ENCODE assay signal across 8 cellular contexts in the genomic region with DNA sequence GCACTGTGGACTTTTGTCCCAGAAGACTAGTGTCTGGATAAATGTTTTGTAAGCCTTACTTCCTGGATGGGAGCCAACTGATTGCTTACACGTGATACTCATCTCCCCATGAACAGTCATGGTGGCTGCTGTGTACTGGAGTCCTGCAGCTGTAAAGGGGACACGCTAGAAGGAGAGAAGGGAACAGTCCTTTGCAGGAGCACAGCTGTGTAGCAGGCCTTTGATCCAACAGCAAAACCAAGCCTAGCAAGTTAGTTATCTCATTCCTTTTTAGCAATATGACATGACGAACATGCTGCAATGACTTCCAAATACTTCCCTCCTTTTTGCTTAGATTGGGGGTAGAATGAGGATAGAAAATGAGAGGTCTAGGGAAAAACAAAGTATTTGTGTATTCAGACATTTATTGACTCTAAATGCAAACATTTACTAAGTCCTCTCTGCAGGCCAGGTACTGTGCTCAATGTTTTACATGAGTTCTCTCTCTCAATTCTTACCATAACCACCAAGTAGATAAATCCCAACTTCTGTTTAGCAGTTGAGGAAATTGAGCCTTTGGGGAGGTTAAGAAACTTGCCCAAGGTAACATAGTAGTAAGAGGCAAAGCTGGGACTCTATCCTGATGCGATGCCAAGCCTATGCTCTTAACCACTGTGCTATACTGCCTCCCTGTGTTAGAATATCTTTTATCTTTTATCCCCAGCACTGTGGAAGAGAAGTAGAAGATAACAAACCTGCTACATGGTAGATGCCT. TPM values are rescaled to one million over a fixed set of nuclear protein-coding genes. Genes with fewer than 3 reads are reported as not detected.
DNase-seq lines count a peak whose midpoint lies in the region; ATAC-seq and TF ChIP-seq lines count a peak whose summit lies in the region.

No MANE protein-coding gene starts in this region.

- H3K27me3 ChIP-seq in ACC112 (ENCODE audit: insufficient read depth, low read length) (no peaks in the 10 kb centered on the region), heart left ventricle (no peaks in the 10 kb centered on the region), spleen (replicated peaks in 1 of 7) (peaks cover 0 to 7% (median 0%) of the 10 kb centered on the region in 7 donors)

- H3K4me1 ChIP-seq in ACC112 (ENCODE audit: control insufficient read depth, insufficient read depth, low read length, unreplicated experiment) (peaks cover 29% of the 10 kb centered on the region), heart left ventricle (peaks cover 0 to 37% (median 23%) of the 10 kb centered on the region in 12 donors), spleen (peaks cover 0 to 37% (median 18%) of the 10 kb centered on the region in 6 donors)

- TF ChIP-seq POLR2A in heart left ventricle (IDR thresholded peaks at IDR 0.05), result no peak
- no peak for TF ChIP-seq POLR2A in spleen (IDR thresholded peaks at IDR 0.05)

- whole genome bisulfite sequencing in heart left ventricle, 4 donors, result 44 to 53% (median 50%) methylated on average over 4 of the region's 4 CpGs
- WGBS in spleen, 5 donors, result 41 to 61% (median 46%) methylated on average over 4 of the region's 4 CpGs

- H3K4me3 ChIP-seq in ACC112 (ENCODE audit: low read depth, low read length), result no peak overlapping the region
- H3K4me3 ChIP-seq in GM12865 (ENCODE audit: low read depth, low read length), result no peak overlapping the region
- no peak overlapping the region for H3K4me3 ChIP-seq in heart left ventricle
- H3K4me3 ChIP-seq in spleen, result no peak overlapping the region

- H3K9me3 ChIP-seq in heart left ventricle (no peaks in the 10 kb centered on the region), spleen (peaks cover 0 to 4% (median 0%) of the 10 kb centered on the region in 8 donors)

- TF ChIP-seq CTCF in GM12865 (IDR thresholded peaks at IDR 0.05; ENCODE audit: insufficient read depth, low read depth, low read length, missing control alignments) (peak; percentile 19), VCaP (conservative IDR thresholded peaks at IDR 0.05) (peak; percentile 65), heart left ventricle (IDR thresholded peaks at IDR 0.05) (peak in 10 of 12 donors; percentile 22 to 59 (median 38)), spleen (IDR thresholded peaks at IDR 0.05 in 8 of 11, conservative IDR thresholded peaks at IDR 0.05 in 3 of 11) (peak in 6 of 11 experiments; percentile 9 to 43 (median 26))

- H3K27ac ChIP-seq in ACC112 (ENCODE audit: low read depth, low read length) (0 out of 2 replicates have a peak overlapping the region, but pooled peaks have one; percentile 4), VCaP (peak overlapping the region; percentile 82), heart left ventricle (peak overlapping the region in 11 of 12 donors; percentile 30 to 75 (median 56)), spleen (peak overlapping the region in 4 of 8 donors; percentile 50 to 66 (median 55))

- ATAC-seq in heart left ventricle, result peak; percentile 71 to 86 (median 80)

- H3K36me3 ChIP-seq in ACC112 (ENCODE audit: insufficient read depth, low read length), result no peaks in the 10 kb centered on the region
- no peaks in the 10 kb centered on the region for H3K36me3 ChIP-seq in heart left ventricle
- no peaks in the 10 kb centered on the region for H3K36me3 ChIP-seq in spleen

- H2AFZ ChIP-seq in ACC112 (ENCODE audit: low read length, unreplicated experiment), result peak overlapping the region; percentile 70

- no peaks in the 10 kb centered on the region for H3K79me2 ChIP-seq in ACC112 (ENCODE audit: control insufficient read depth, insufficient read depth, low read length, unreplicated experiment)

- intact Hi-C loops in heart left ventricle (cut with DNase I), result loop anchor here in 9 of 10 donors (2.0 to 10.0 kb wide), 6 partner anchors 116 to 254 kb away; partner anchors contain the start of gene RAPH1 (in 1 of the 9)
- intact Hi-C loops in spleen (cut with DNase I; ENCODE audit: low total_unique reads), result no loop called here

- DNase-seq in GM12865 (ENCODE audit: low read depth) (peak; percentile 51), NCI-H128 (lab: John Stamatoyannopoulos, UW; ENCODE audit: unreplicated experiment) (peak; percentile 1), heart left ventricle (peak in 1 of 5 donors; percentile 23), spleen (no peak)
- no peak for DNase-seq in NK-92 treated with Interleukin-12 subunit alpha and Interleukin-12 subunit beta, amount 100 ng/mL, for 24 hours (lab: John Stamatoyannopoulos, UW)
- DNase-seq in stimulated activated CD4-positive, alpha-beta T cell treated with anti-CD3 and anti-CD28 coated beads, Interleukin-2, amount 100 ng/mL, for 48 hours, result no peak

RNA-seq across cellular contexts. Expression of gene CD28, which starts 55.4 kb away (rescaled TPM):
- total RNA-seq in heart left ventricle (10 to 100 TPM in 1 of 9 donors, 1 to 10 TPM in 3, under 1 TPM in 5; 0.16 to 11.2 (median 0.83) TPM), spleen (10 to 100 TPM in 6 of 7 donors, 1 to 10 TPM in 1; 8.5 to 22.4 (median 17.5) TPM)
- polyA plus RNA-seq in heart left ventricle (under 1 TPM; 0.08 to 0.21 TPM), spleen (1 to 10 TPM; 1.3 to 2.9 (median 2.3) TPM)

Comparison
In these comparisons a context has a peak if more than half of its experiments do, and no peak if none do; other contexts are left out.
1. DNase-seq: peak in GM12865 (single experiment) and NCI-H128 (single experiment); none in spleen (single experiment), NK-92 treated with Interleukin-12 subunit alpha and Interleukin-12 subunit beta, amount 100 ng/mL, for 24 hours (single experiment) and stimulated activated CD4-positive, alpha-beta T cell treated with anti-CD3 and anti-CD28 coated beads, Interleukin-2, amount 100 ng/mL, for 48 hours (0 of 2).
2. Peak in every context shown above with its lines, with median percentiles within 50 percentile points of each other: CTCF ChIP-seq.